ENCODE assay signal across 11 cellular contexts in the genomic region with DNA sequence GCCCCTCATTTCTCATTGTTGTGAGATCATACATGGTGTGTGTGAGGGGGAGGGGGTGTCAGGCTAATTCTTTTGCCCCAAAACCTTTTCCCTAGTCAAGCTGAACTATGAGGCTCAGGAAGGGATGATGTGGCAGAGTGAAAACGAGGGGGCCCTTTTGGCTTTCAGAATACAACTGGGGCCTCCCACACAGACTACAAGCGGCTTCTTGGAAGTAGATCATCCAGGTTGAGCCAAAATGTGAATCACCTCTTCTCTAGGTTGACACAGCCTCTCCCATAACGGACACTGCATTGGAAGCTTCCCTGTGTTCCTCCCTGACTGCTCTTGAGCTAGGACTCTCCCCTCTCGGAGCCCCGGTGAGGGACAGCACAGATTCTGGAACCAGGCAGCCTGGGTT. TPM values are rescaled to one million over a fixed set of nuclear protein-coding genes. Genes with fewer than 3 reads are reported as not detected.
DNase-seq lines count a peak whose midpoint lies in the region; ATAC-seq, FAIRE-seq and TF ChIP-seq lines count a peak whose summit lies in the region.
"Had no signal": no experiment of that assay in that cellular context is flagged by ENCODE, and none has a peak within 500 bp of the region (broad histone marks: within the 10 kb centered on the region; RNA-seq: fewer than 3 reads in every experiment).

No MANE protein-coding gene starts in this region.

- FAIRE-seq in GM12891 (lab: Jason Lieb, UNC), result peak; percentile 23
- FAIRE-seq: G401.6, keratinocyte had no signal

- TF ChIP-seq CTCF in epithelial cell of esophagus (IDR thresholded peaks at IDR 0.05; ENCODE audit: insufficient read depth, low read depth, low read length, missing control alignments), result no peak

- TF ChIP-seq POLR2A in GM12891 (IDR thresholded peaks at IDR 0.05; ENCODE audit: low read depth, low read length), result no peak

- DNase-seq in GM12891 (ENCODE audit: insufficient read length, low spot score) (no peak), epithelial cell of esophagus (ENCODE audit: low read depth) (peak; percentile 68), DMS79 treated with DMSO at 0.1 percent for 48 hours (lab: John Stamatoyannopoulos, UW) (no peak)
- DNase-seq in activated CD4-positive, alpha-beta T cell treated with anti-CD3 and anti-CD28 coated beads, Interleukin-2, amount 50 U/mL, for 48 hours, result peak; percentile 65 to 78
- peak; percentile 80 for DNase-seq in stimulated activated CD4-positive, alpha-beta T cell treated with anti-CD3 and anti-CD28 coated beads, Interleukin-15, amount 100 ng/mL, for 24 hours
- no peak for DNase-seq in effector CD4-positive, alpha-beta T cell

- no peak for ATAC-seq in GM18517 (IDR thresholded peaks at IDR 0.05; ENCODE audit: unreplicated experiment)
- no peak for ATAC-seq in GM19452 (IDR thresholded peaks at IDR 0.05; ENCODE audit: unreplicated experiment)

- H3K4me3 ChIP-seq in epithelial cell of esophagus (ENCODE audit: low read length), result no peak overlapping the region
- H3K4me3 ChIP-seq: SK-N-MC had no signal

TF ChIP-seq in GM12891, 5 proteins besides CTCF, POLR2A, EP300 and RAD21:
- TF ChIP-seq PAX5 (IDR thresholded peaks at IDR 0.05; ENCODE audit: insufficient read depth, low read length, severe bottlenecking), result no peak
- TF ChIP-seq POLR2AphosphoS5 (IDR thresholded peaks at IDR 0.05; ENCODE audit: low read depth, low read length), result no peak
- no peak for TF ChIP-seq POU2F2 (IDR thresholded peaks at IDR 0.05; ENCODE audit: low read depth, low read length)
- TF ChIP-seq SPI1 (IDR thresholded peaks at IDR 0.05; ENCODE audit: low read depth, low read length), result no peak
- TF ChIP-seq TAF1 (IDR thresholded peaks at IDR 0.05; ENCODE audit: low read depth, low read length), result no peak

RNA-seq across cellular contexts. Expression of a gene that starts 2.3 kb away (rescaled TPM):
- 38.6 TPM for polyA plus RNA-seq in GM12891 (2012; ENCODE audit: low read depth, missing spikeins)

RNA-seq across cellular contexts. Expression of a gene that starts 44.1 kb away (rescaled TPM):
- polyA plus RNA-seq in GM12891 (2012; ENCODE audit: low read depth, missing spikeins), result 1.3 TPM

Comparison
In these comparisons a context has a peak if more than half of its experiments do, and no peak if none do; other contexts are left out.
1. DNase-seq: peak in activated CD4-positive, alpha-beta T cell treated with anti-CD3 and anti-CD28 coated beads, Interleukin-2, amount 50 U/mL, for 48 hours (2 of 2), epithelial cell of esophagus (single experiment) and stimulated activated CD4-positive, alpha-beta T cell treated with anti-CD3 and anti-CD28 coated beads, Interleukin-15, amount 100 ng/mL, for 24 hours (single experiment); none in GM12891 (single experiment), DMS79 treated with DMSO at 0.1 percent for 48 hours (single experiment) and effector CD4-positive, alpha-beta T cell (single experiment).